ENCODE assay signal across 8 cellular contexts in genomic region chr19:43700368-43701015, GRCh38. TPM values are rescaled to one million over a fixed set of nuclear protein-coding genes. Genes with fewer than 3 reads are reported as not detected.
DNase-seq lines count a peak whose midpoint lies in the region; ATAC-seq and TF ChIP-seq lines count a peak whose summit lies in the region.

No MANE protein-coding gene starts in this region.

- H2AK5ac ChIP-seq in IMR-90 (ENCODE audit: low read depth, low read length): peak overlapping the region; percentile 82

- H2BK15ac ChIP-seq in IMR-90 (ENCODE audit: low read depth, low read length): peak overlapping the region; percentile 64; the same call in 2 of the 3 replicates

- 21% methylated on average over 4 of the region's 13 CpGs; no CpG with 5 or more reads in 1 of the 2 experiments for WGBS in IMR-90 (ENCODE audit: extremely low coverage in 2 of 2, insufficient read length in 1 of 2), 2 experiments

- peak overlapping the region; percentile 23 for H3K14ac ChIP-seq in IMR-90 (replicated peaks; ENCODE audit: low read depth, low read length)

- TF ChIP-seq CTCF in IMR-90 (conservative IDR thresholded peaks at IDR 0.05; ENCODE audit: low read depth, low read length): no peak

- H4K20me1 ChIP-seq in IMR-90 (ENCODE audit: insufficient read depth, low read length): no peaks in the 10 kb centered on the region

- ATAC-seq in IMR-90 (ENCODE audit: low read depth): peak; percentile 40
- no peak for ATAC-seq in HG03565 (IDR thresholded peaks at IDR 0.05; ENCODE audit: unreplicated experiment)
- no peak for ATAC-seq in GM21786 (IDR thresholded peaks at IDR 0.05; ENCODE audit: unreplicated experiment)

- H2AK9ac ChIP-seq in IMR-90 (replicated peaks; ENCODE audit: low read depth, low read length, poor library complexity): peak overlapping the region; percentile 1

- H3K9me3 ChIP-seq in IMR-90 (ENCODE audit: control insufficient read depth, insufficient read depth, low read length) (peaks cover 7% of the 10 kb centered on the region), adipocyte (ENCODE audit: control insufficient read depth, low read length) (peaks cover 8% of the 10 kb centered on the region), subcutaneous abdominal adipose tissue (ENCODE audit: control insufficient read depth in 5 of 5, low read length in 5 of 5) (peaks cover 0 to 6% (median 5%) of the 10 kb centered on the region in 5 donors)

- DNase-seq in AG08396 (ENCODE audit: low spot score) (peak; percentile 53), IMR-90 (peak; percentile 84), adipocyte (ENCODE audit: low read depth) (peak; percentile 89), inferior parietal cortex (ENCODE audit: extremely low spot score) (peak; percentile 29), SK-N-DZ (ENCODE audit: low spot score) (no peak)

- peak overlapping the region; percentile 54 for H4K91ac ChIP-seq in IMR-90 (ENCODE audit: insufficient read depth, low read depth, low read length)

- H3K56ac ChIP-seq in IMR-90 (ENCODE audit: extremely low read depth, insufficient read depth, low read length): peak overlapping the region; percentile 27

- H3K27ac ChIP-seq in IMR-90 (ENCODE audit: insufficient read depth, low read length) (peak overlapping the region; percentile 83), subcutaneous abdominal adipose tissue (ENCODE audit: low read depth, low read length) (peak overlapping the region; percentile 78)

- no TSS peak for BruUV-seq in IMR-90 (replicated peaks; lab: Mats Ljungman, UMichigan)

- H4K8ac ChIP-seq in IMR-90 (ENCODE audit: low read depth in 2 of 2, low read length in 2 of 2): peak overlapping the region; percentile 60 to 86

- H3K9ac ChIP-seq in IMR-90 (ENCODE audit: low read depth, low read length) (peak overlapping the region; percentile 43), adipocyte (ENCODE audit: low read length) (peak overlapping the region; percentile 68), subcutaneous abdominal adipose tissue (ENCODE audit: low read length in 5 of 5) (peak overlapping the region in 4 of 5 donors; percentile 32 to 62 (median 42))

- peak overlapping the region; percentile 59 for H3K4ac ChIP-seq in IMR-90 (ENCODE audit: low read depth, low read length)

- H3K79me1 ChIP-seq in IMR-90 (ENCODE audit: low read depth in 1 of 2, low read length in 2 of 2): no peaks in the 10 kb centered on the region

- peak overlapping the region; percentile 97 for H4K5ac ChIP-seq in IMR-90 (ENCODE audit: low read depth, low read length)

- peak overlapping the region; percentile 14; the same call in 1 of the 2 replicates for H3K23ac ChIP-seq in IMR-90 (ENCODE audit: low read depth, low read length)

- peak overlapping the region; percentile 83 for H2AFZ ChIP-seq in IMR-90 (replicated peaks; ENCODE audit: low read length, poor library complexity)

- peak overlapping the region; percentile 86 for H2BK120ac ChIP-seq in IMR-90 (ENCODE audit: low read depth, low read length)

- H3K27me3 ChIP-seq in IMR-90 (ENCODE audit: control insufficient read depth, insufficient read depth, low read length): no peaks in the 10 kb centered on the region
- H3K27me3 ChIP-seq in adipocyte (replicated peaks; ENCODE audit: control insufficient read depth, insufficient read depth, low read length): no peaks in the 10 kb centered on the region
- H3K27me3 ChIP-seq in subcutaneous abdominal adipose tissue (ENCODE audit: control insufficient read depth in 5 of 5, insufficient read depth in 4 of 5, low read length in 5 of 5): peaks cover 4 to 13% (median 6%) of the 10 kb centered on the region in 5 donors

- no peak for TF ChIP-seq RAD21 in IMR-90 (IDR thresholded peaks at IDR 0.05; ENCODE audit: low read length)

- CTCF ChIA-PET in IMR-90 (lab: Yijun Ruan, JAX): no interaction called here

- H3K4me1 ChIP-seq in IMR-90 (ENCODE audit: control insufficient read depth, insufficient read depth, low read length) (peaks cover 11% of the 10 kb centered on the region), adipocyte (ENCODE audit: control insufficient read depth, insufficient read depth, low read length) (peaks cover 15% of the 10 kb centered on the region), subcutaneous abdominal adipose tissue (ENCODE audit: control insufficient read depth in 5 of 5, insufficient read depth in 5 of 5, low read length in 5 of 5) (peaks cover 2 to 25% (median 18%) of the 10 kb centered on the region in 5 donors)

- H2BK20ac ChIP-seq in IMR-90 (ENCODE audit: low read depth, low read length): peak overlapping the region; percentile 44

- H3K9me1 ChIP-seq in IMR-90 (ENCODE audit: insufficient read depth, low read length): peaks cover 4% of the 10 kb centered on the region; the same call in 1 of the 2 replicates

- in situ Hi-C loops in IMR-90 (cut with MboI; ENCODE audit: low sequenced_read_pairs): no loop called here

- peak overlapping the region; percentile 72 for H3K18ac ChIP-seq in IMR-90 (ENCODE audit: low read depth, low read length)

- H3K36me3 ChIP-seq in IMR-90 (ENCODE audit: control insufficient read depth, insufficient read depth, low read length) (no peaks in the 10 kb centered on the region), adipocyte (ENCODE audit: control insufficient read depth, insufficient read depth, low read length, severe bottlenecking) (no peaks in the 10 kb centered on the region), subcutaneous abdominal adipose tissue (ENCODE audit: control insufficient read depth in 5 of 5, insufficient read depth in 5 of 5, low read length in 5 of 5) (no peaks in the 10 kb centered on the region)

- no peak overlapping the region for H3K4me3 ChIP-seq in IMR-90 (ENCODE audit: insufficient read depth, low read depth, low read length)
- H3K4me3 ChIP-seq in adipocyte (ENCODE audit: low read length): peak overlapping the region; percentile 78
- peak overlapping the region; percentile 23 to 67 (median 51) for H3K4me3 ChIP-seq in subcutaneous abdominal adipose tissue (ENCODE audit: low read depth in 1 of 5, low read length in 5 of 5)

- POLR2A ChIA-PET in IMR-90 (lab: Charles Lee; ENCODE audit: unreplicated experiment): no interaction called here

- intact Hi-C loops in IMR-90 (cut with micrococcal nuclease): no loop called here

- H2BK5ac ChIP-seq in IMR-90 (ENCODE audit: low read depth, low read length, poor library complexity, severe bottlenecking): peak overlapping the region; percentile 77

- TF ChIP-seq POLR2A in IMR-90 (IDR thresholded peaks at IDR 0.05; ENCODE audit: low read depth, low read length): no peak

- dilution Hi-C loops in IMR-90 (cut with HindIII; ENCODE audit: low sequenced_read_pairs, unreplicated experiment): no loop called here

- H3K4me2 ChIP-seq in IMR-90 (ENCODE audit: low read depth, low read length): peak overlapping the region; percentile 60

TF ChIP-seq in IMR-90, 13 proteins besides CTCF, POLR2A, EP300 and RAD21:
- TF ChIP-seq MXI1 (IDR thresholded peaks at IDR 0.05; ENCODE audit: borderline replicate concordance, low read depth, low read length) (no peak), CHD1 (IDR thresholded peaks at IDR 0.05; ENCODE audit: low read depth, low read length) (no peak), BHLHE40 (IDR thresholded peaks at IDR 0.05; ENCODE audit: low read depth, low read length) (no peak), MAZ (IDR thresholded peaks at IDR 0.05; ENCODE audit: borderline replicate concordance, low read depth, low read length) (no peak; the same call in 1 of the 2 replicates), FOS (IDR thresholded peaks at IDR 0.05; ENCODE audit: low read depth, low read length) (no peak), ELK1 (IDR thresholded peaks at IDR 0.05; ENCODE audit: borderline replicate concordance, low read depth, low read length) (no peak), MAFK (IDR thresholded peaks at IDR 0.05; ENCODE audit: low read depth, low read length) (no peak), RCOR1 (IDR thresholded peaks at IDR 0.05; ENCODE audit: insufficient replicate concordance, low read length) (no peak)

RNA-seq across cellular contexts. Expression of gene IRGC, which starts 15.4 kb away (rescaled TPM):
- not detected in 2 replicates for total RNA-seq in IMR-90 (2012; rRNA removed)
- not detected in 2 replicates for polyA plus RNA-seq in IMR-90 (2012; rRNA removed)
- polyA plus RNA-seq in IMR-90 (2012; cell fraction: cytosol; rRNA removed): not detected in 2 replicates
- not detected in 2 replicates for polyA plus RNA-seq in IMR-90 (2012; cell fraction: nucleus; rRNA removed; ENCODE audit: low replicate concordance)
- polyA plus RNA-seq in SK-N-DZ (2014; cell fraction: cytosol; rRNA removed): not detected in 2 replicates
- not detected in 2 replicates for polyA plus RNA-seq in SK-N-DZ (2014; cell fraction: nucleus; rRNA removed)

RNA-seq across cellular contexts. Expression of gene PLAUR, which starts 30.5 kb away (rescaled TPM):
- 112 and 115 TPM in 2 replicates for total RNA-seq in IMR-90 (2012; rRNA removed)
- 263 and 328 TPM in 2 replicates for polyA plus RNA-seq in IMR-90 (2012; rRNA removed)
- 330 and 334 TPM in 2 replicates for polyA plus RNA-seq in IMR-90 (2012; cell fraction: cytosol; rRNA removed)
- 200 and 249 TPM in 2 replicates for polyA plus RNA-seq in IMR-90 (2012; cell fraction: nucleus; rRNA removed; ENCODE audit: low replicate concordance)
- 10.7 and 16.4 TPM in 2 replicates for polyA plus RNA-seq in SK-N-DZ (2014; cell fraction: cytosol; rRNA removed)
- 19.4 and 19.7 TPM in 2 replicates for polyA plus RNA-seq in SK-N-DZ (2014; cell fraction: nucleus; rRNA removed)

RNA-seq across cellular contexts. Expression of gene SMG9, which starts 54.3 kb away (rescaled TPM):
- 4.8 and 5.8 TPM in 2 replicates for total RNA-seq in IMR-90 (2012; rRNA removed)
- 21.4 and 24.3 TPM in 2 replicates for polyA plus RNA-seq in IMR-90 (2012; rRNA removed)
- polyA plus RNA-seq in IMR-90 (2012; cell fraction: cytosol; rRNA removed): 8.3 and 9.1 TPM in 2 replicates
- 60.7 and 76.3 TPM in 2 replicates for polyA plus RNA-seq in IMR-90 (2012; cell fraction: nucleus; rRNA removed; ENCODE audit: low replicate concordance)
- polyA plus RNA-seq in SK-N-DZ (2014; cell fraction: cytosol; rRNA removed): 27.2 and 29.4 TPM in 2 replicates
- polyA plus RNA-seq in SK-N-DZ (2014; cell fraction: nucleus; rRNA removed): 111 and 119 TPM in 2 replicates
